10 cellular contexts compared by ENCODE assay signal in genomic region chr5:39016587-39017275, GRCh38. TPM values are rescaled to one million over a fixed set of nuclear protein-coding genes. Genes with fewer than 3 reads are reported as not detected.
A peak's percentile ranks its signal among the peaks of the same experiment; 100 is the strongest.
DNase-seq lines count a peak whose midpoint lies in the region; FAIRE-seq and TF ChIP-seq lines count a peak whose summit lies in the region.
"Had no signal": no experiment of that assay in that cellular context is flagged by ENCODE, and none has a peak within 500 bp of the region (broad histone marks: within the 10 kb centered on the region; RNA-seq: fewer than 3 reads in every experiment).

No MANE protein-coding gene starts in this region.

- intact Hi-C loops in sigmoid colon (cut with DNase I) = no loop called here

- no peak for TF ChIP-seq POLR2A in sigmoid colon (IDR thresholded peaks at IDR 0.05)

- peaks cover 0 to 46% (median 29%) of the 10 kb centered on the region in 4 donors for H3K4me1 ChIP-seq in sigmoid colon

- DNase-seq in EH (ENCODE audit: low read depth) (peak; percentile 58), M059J (ENCODE audit: low read depth) (peak; percentile 14), sigmoid colon (no peak), COR-L47 (lab: John Stamatoyannopoulos, UW) (no peak), NCI-H1436 treated with DMSO at 0.1 percent for 48 hours (lab: John Stamatoyannopoulos, UW) (no peak), DMS153 (lab: John Stamatoyannopoulos, UW) (no peak)
- DNase-seq: NCI-H345, SHP77 treated with DMSO at 0.1 percent for 48 hours had no signal

- peak overlapping the region; percentile 57 to 84 (median 74) for H3K27ac ChIP-seq in sigmoid colon

- peaks cover 0 to 14% (median 0%) of the 10 kb centered on the region in 4 donors for H3K36me3 ChIP-seq in sigmoid colon

- peak; percentile 50 for FAIRE-seq in endometrium (lab: Jason Lieb, UNC)

- TF ChIP-seq CTCF in sigmoid colon (IDR thresholded peaks at IDR 0.05) = no peak

- H3K4me3 ChIP-seq in sigmoid colon = no peak overlapping the region
- H3K4me3 ChIP-seq: MG63 had no signal

- WGBS in sigmoid colon, 2 donors = 93 to 97% methylated on average over 1 of the region's 1 CpG

- no peaks in the 10 kb centered on the region for H3K27me3 ChIP-seq in sigmoid colon
- H3K27me3 ChIP-seq: MG63 had no signal

- H3K9me3 ChIP-seq in sigmoid colon = no peaks in the 10 kb centered on the region

- TF ChIP-seq EP300 in sigmoid colon (IDR thresholded peaks at IDR 0.05) = no peak

RNA-seq across cellular contexts. Expression of gene RICTOR, which starts 57.5 kb away (rescaled TPM):
- 16.9 and 17.4 TPM in 2 replicates for total RNA-seq in M059J (2014; rRNA removed; shearing (Covaris generic))
- total RNA-seq in sigmoid colon = 10 to 100 TPM; 32.8 to 50.1 (median 41.2) TPM
- polyA plus RNA-seq in sigmoid colon = 1 to 10 TPM; 2.5 to 5.9 (median 3.6) TPM

Comparison
In these comparisons a context has a peak if more than half of its experiments do, and no peak if none do; other contexts are left out.
1. DNase-seq: peak in EH (single experiment) and M059J (single experiment); none in sigmoid colon (single experiment), COR-L47 (single experiment), NCI-H1436 treated with DMSO at 0.1 percent for 48 hours (single experiment) and DMS153 (single experiment).